In genomic region chr12:105464426-105464825, GRCh38 we compare ENCODE assay signal across 25 cellular contexts.
"Had no signal": no experiment of that assay in that cellular context is flagged by ENCODE, and none has a peak within 500 bp of the region (broad histone marks: within the 10 kb centered on the region; RNA-seq: fewer than 3 reads in every experiment).

No MANE protein-coding gene starts in this region.

- ATAC-seq: activated naive CD4-positive, alpha-beta T cell treated with anti-CD3 and anti-CD28 coated beads, Interleukin-2, amount 50 U/mL, for 72 hours; heart right ventricle; left cardiac atrium; right lobe of liver; stimulated activated memory B cell treated with anti-CD40 and anti-IgM and Interleukin-4, amounts not matched to agents 10 μg/mL and 1 μg/mL and 100 μg/mL, for 72 hours had no signal

- H3K27ac ChIP-seq: adrenal gland, ascending aorta, brain microvascular endothelial cell, heart right ventricle, neural progenitor cell, right lobe of liver, stomach, testis, uterus, VCaP had no signal

- H3K9me3 ChIP-seq: adrenal gland, ascending aorta, heart right ventricle, right lobe of liver, stomach, testis, uterus had no signal

- H3K27me3 ChIP-seq: adrenal gland, ascending aorta, brain microvascular endothelial cell, heart right ventricle, neural progenitor cell, right lobe of liver, testis, uterus had no signal

- H3K36me3 ChIP-seq: adrenal gland, ascending aorta, brain microvascular endothelial cell, heart right ventricle, neural progenitor cell, right lobe of liver, stomach, uterus had no signal

- DNase-seq: activated CD4-positive, alpha-beta T cell treated with anti-CD3 and anti-CD28 coated beads for 1 hour; activated T-cell treated with anti-CD3 and anti-CD28 coated beads, Interleukin-2, amount 50 U/mL, for 1 hour; adrenal gland; brain microvascular endothelial cell; central memory CD4-positive, alpha-beta T cell; dermis blood vessel endothelial cell; effector CD8-positive, alpha-beta T cell; erythroblast; foreskin fibroblast; heart right ventricle; islet precursor cell; left cardiac atrium; midbrain; posterior cingulate gyrus; right lobe of liver; small intestine; stimulated activated CD4-positive, alpha-beta T cell treated with anti-CD3 and anti-CD28 coated beads, Interleukin-2, amount 100 ng/mL, for 24 hours; stomach; testis; uterus had no signal

- H3K4me3 ChIP-seq: adrenal gland, ascending aorta, heart right ventricle, neural progenitor cell, right lobe of liver, stomach, testis, uterus had no signal
